In genomic region chr3:59006791-59007517, GRCh38 we compare ENCODE assay signal across 13 cellular contexts. TPM values are rescaled to one million over a fixed set of nuclear protein-coding genes. Genes with fewer than 3 reads are reported as not detected.
A peak's percentile ranks its signal among the peaks of the same experiment; 100 is the strongest.
DNase-seq lines count a peak whose midpoint lies in the region; ATAC-seq and TF ChIP-seq lines count a peak whose summit lies in the region.
"Had no signal": no experiment of that assay in that cellular context is flagged by ENCODE, and none has a peak within 500 bp of the region (broad histone marks: within the 10 kb centered on the region; RNA-seq: fewer than 3 reads in every experiment).

No MANE protein-coding gene starts in this region.

- H2AFZ ChIP-seq in GM23248, result peak overlapping the region; percentile 46

- in situ Hi-C loops in GM23248 (cut with MboI), result no loop called here
- in situ Hi-C loops in astrocyte of the spinal cord (cut with HindIII; ENCODE audit: low sequenced_read_pairs), result no loop called here

- H3K4me1 ChIP-seq in A673 (ENCODE audit: insufficient read depth, low read length, poor library complexity, severe bottlenecking) (no peaks in the 10 kb centered on the region), GM23248 (ENCODE audit: insufficient read depth) (peaks cover 6% of the 10 kb centered on the region), left ventricle myocardium inferior (no peaks in the 10 kb centered on the region)

- no peaks in the 10 kb centered on the region for H3K79me2 ChIP-seq in GM23248 (ENCODE audit: insufficient read depth)

- peaks cover 17% of the 10 kb centered on the region for H3K27me3 Mint-ChIP-seq in activated CD8-positive, alpha-beta T cell treated with anti-CD3 and anti-CD28 coated beads for 36 hours

- H3K27ac ChIP-seq in A673 (ENCODE audit: low read depth, low read length, poor library complexity, severe bottlenecking) (no peak overlapping the region), GM23248 (no peak overlapping the region), left ventricle myocardium inferior (replicated peaks) (no peak overlapping the region)

- peaks cover 4% of the 10 kb centered on the region for H3K9me3 Mint-ChIP-seq in activated CD8-positive, alpha-beta T cell treated with anti-CD3 and anti-CD28 coated beads for 36 hours

- H3K27me3 ChIP-seq in A673 (replicated peaks; ENCODE audit: insufficient read depth, low read depth, low read length, poor library complexity) (no peaks in the 10 kb centered on the region), GM23248 (replicated peaks; ENCODE audit: insufficient read depth) (no peaks in the 10 kb centered on the region), left ventricle myocardium inferior (ENCODE audit: low read depth) (peaks cover 3% of the 10 kb centered on the region)

- H3K9me3 ChIP-seq in A673 (ENCODE audit: low read depth, low read length, poor library complexity, severe bottlenecking) (no peaks in the 10 kb centered on the region), GM23248 (ENCODE audit: low read depth) (no peaks in the 10 kb centered on the region), left ventricle myocardium inferior (replicated peaks) (no peaks in the 10 kb centered on the region)

- H3K4me3 ChIP-seq in A673 (ENCODE audit: low read depth, low read length, poor library complexity, severe bottlenecking) (no peak overlapping the region), GM23248 (no peak overlapping the region), astrocyte of the spinal cord (ENCODE audit: low read depth, low read length) (no peak overlapping the region), left ventricle myocardium inferior (no peak overlapping the region)

- no TSS peak for BruUV-seq in A673 (replicated peaks; lab: Mats Ljungman, UMichigan)

- TF ChIP-seq CTCF in A673 (conservative IDR thresholded peaks at IDR 0.05; ENCODE audit: low read depth, low read length) (no peak), astrocyte of the spinal cord (IDR thresholded peaks at IDR 0.05; ENCODE audit: low read depth, low read length) (no peak), left ventricle myocardium inferior (IDR thresholded peaks at IDR 0.05; ENCODE audit: borderline replicate concordance) (no peak)
- TF ChIP-seq CTCF in activated CD8-positive, alpha-beta T cell treated with anti-CD3 and anti-CD28 coated beads for 36 hours (IDR thresholded peaks at IDR 0.05), result no peak

- POLR2A ChIA-PET in A673 (lab: Charles Lee; ENCODE audit: low non-redundant PET), result no interaction called here
- POLR2A ChIA-PET in activated CD8-positive, alpha-beta T cell treated with anti-CD3 and anti-CD28 coated beads for 36 hours (lab: Charles Lee), result no interaction called here

- H3K4me3 Mint-ChIP-seq in activated CD8-positive, alpha-beta T cell treated with anti-CD3 and anti-CD28 coated beads for 36 hours, result no peak overlapping the region
- H3K4me3 Mint-ChIP-seq: CD14-positive monocyte; naive thymus-derived CD4-positive, alpha-beta T cell had no signal

- CTCF ChIA-PET in A673 (lab: Charles Lee), result no interaction called here
- CTCF ChIA-PET in activated CD8-positive, alpha-beta T cell treated with anti-CD3 and anti-CD28 coated beads for 36 hours (lab: Charles Lee), result no interaction called here

- no peak for ATAC-seq in activated CD8-positive, alpha-beta T cell treated with anti-CD3 and anti-CD28 coated beads for 36 hours
- ATAC-seq: naive thymus-derived CD4-positive, alpha-beta T cell had no signal

- H3K9ac ChIP-seq in GM23248, result no peak overlapping the region

- no peak overlapping the region for H3K4me2 ChIP-seq in GM23248 (ENCODE audit: unreplicated experiment)

- no peaks in the 10 kb centered on the region for H3K36me3 Mint-ChIP-seq in activated CD8-positive, alpha-beta T cell treated with anti-CD3 and anti-CD28 coated beads for 36 hours (ENCODE audit: low read depth)
- H3K36me3 Mint-ChIP-seq: CD14-positive monocyte; naive thymus-derived CD4-positive, alpha-beta T cell had no signal

- intact Hi-C loops in A673 (cut with micrococcal nuclease; ENCODE audit: unreplicated experiment), result no loop called here
- intact Hi-C loops in left ventricle myocardium inferior (cut with micrococcal nuclease), result no loop called here
- intact Hi-C loops in activated CD8-positive, alpha-beta T cell treated with anti-CD3 and anti-CD28 coated beads for 36 hours (cut with micrococcal nuclease), result no loop called here

- H3K27ac Mint-ChIP-seq in activated CD8-positive, alpha-beta T cell treated with anti-CD3 and anti-CD28 coated beads for 36 hours, result no peak overlapping the region
- H3K27ac Mint-ChIP-seq: CD14-positive monocyte; naive thymus-derived CD4-positive, alpha-beta T cell had no signal

- no peaks in the 10 kb centered on the region for H3F3A ChIP-seq in GM23248 (ENCODE audit: insufficient read depth)

- no peaks in the 10 kb centered on the region for H4K20me1 ChIP-seq in GM23248 (ENCODE audit: insufficient read depth)

- peaks cover 4% of the 10 kb centered on the region; the same call in 1 of the 2 replicates for H3K9me2 ChIP-seq in GM23248 (ENCODE audit: insufficient read depth)

- DNase-seq in A673 (ENCODE audit: low spot score), result peak; percentile 1
- DNase-seq in GM23248, result peak; percentile 62
- DNase-seq in astrocyte of the spinal cord (ENCODE audit: low read depth, low spot score), result peak; percentile 69
- peak; percentile 37 for DNase-seq in left ventricle myocardium inferior
- DNase-seq in activated CD4-positive, CD25-positive, alpha-beta regulatory T cell (lab: John Stamatoyannopoulos, UW), result no peak
- no peak for DNase-seq in NCI-H510A (lab: John Stamatoyannopoulos, UW)
- no peak for DNase-seq in effector CD4-positive, alpha-beta T cell
- DNase-seq in activated CD8-positive, alpha-beta T cell treated with anti-CD3 and anti-CD28 coated beads for 36 hours, result no peak
- DNase-seq: activated effector memory CD4-positive, alpha-beta T cell treated with Interleukin-2 at 50 U/mL for 16 hours; cortex of kidney; naive thymus-derived CD4-positive, alpha-beta T cell; stimulated activated CD4-positive, alpha-beta T cell treated with anti-CD3 and anti-CD28 coated beads, Interleukin-12 subunit alpha, Interleukin-12 subunit beta, amount 100 ng/mL, for 4 hours had no signal

- H3K36me3 ChIP-seq in A673 (ENCODE audit: insufficient read depth, low read length, poor library complexity, severe bottlenecking) (no peaks in the 10 kb centered on the region), GM23248 (ENCODE audit: low read depth) (no peaks in the 10 kb centered on the region), left ventricle myocardium inferior (no peaks in the 10 kb centered on the region)

- WGBS in GM23248 (ENCODE audit: low coverage in 1 of 2, low lambda C conversion rate in 2 of 2, missing lambda C conversion rate in 2 of 2), 2 experiments, result 46 to 48% methylated on average over 6 of the region's 6 CpGs

- H3K4me1 Mint-ChIP-seq in activated CD8-positive, alpha-beta T cell treated with anti-CD3 and anti-CD28 coated beads for 36 hours (ENCODE audit: low read depth), result no peaks in the 10 kb centered on the region
- H3K4me1 Mint-ChIP-seq: naive thymus-derived CD4-positive, alpha-beta T cell had no signal

RNA-seq across cellular contexts. Expression of gene CFAP20DC, which starts 42.9 kb away (rescaled TPM):
- total RNA-seq in A673 (2021), result 0.74 and 1.3 TPM in 2 replicates
- total RNA-seq in GM23248 (2014; rRNA removed; shearing (Covaris generic)), result 1.9 and 8.2 TPM in 2 replicates
- polyA plus RNA-seq in GM23248 (2016; fragmentation: Nextera tagmentation; extraction: Ambion mirVana), result 2.5 and 2.9 TPM in 2 replicates
- total RNA-seq in left ventricle myocardium inferior, result not detected
- 1 to 10 TPM; 1.4 to 1.5 TPM for total RNA-seq in activated CD8-positive, alpha-beta T cell treated with anti-CD3 and anti-CD28 coated beads for 36 hours
- polyA plus RNA-seq: CD14-positive monocyte had no signal

Comparison
In these comparisons a context has a peak if more than half of its experiments do, and no peak if none do; other contexts are left out.
1. DNase-seq: peak in A673 (single experiment), GM23248 (single experiment), astrocyte of the spinal cord (single experiment) and left ventricle myocardium inferior (single experiment); none in activated CD4-positive, CD25-positive, alpha-beta regulatory T cell (0 of 4), NCI-H510A (single experiment), effector CD4-positive, alpha-beta T cell (single experiment) and activated CD8-positive, alpha-beta T cell treated with anti-CD3 and anti-CD28 coated beads for 36 hours (single experiment).